ENCODE assay signal across 8 cellular contexts in genomic region chr9:121557581-121558422, GRCh38. TPM values are rescaled to one million over a fixed set of nuclear protein-coding genes. Genes with fewer than 3 reads are reported as not detected.
DNase-seq lines count a peak whose midpoint lies in the region; ATAC-seq and TF ChIP-seq lines count a peak whose summit lies in the region.

No MANE protein-coding gene starts in this region.

- H3K36me3 Mint-ChIP-seq in activated CD4-positive, alpha-beta memory T cell treated with anti-CD3 and anti-CD28 coated beads, Interleukin-2, amount 10 ng/mL, durations not matched to agents 7 days and 5 days (ENCODE audit: low read depth), result no peaks in the 10 kb centered on the region

- H3K27ac ChIP-seq in parathyroid adenoma, result peak overlapping the region; percentile 47

- no peak overlapping the region for H3K4me3 Mint-ChIP-seq in activated CD4-positive, alpha-beta memory T cell treated with anti-CD3 and anti-CD28 coated beads, Interleukin-2, amount 10 ng/mL, durations not matched to agents 7 days and 5 days

- TF ChIP-seq EP300 in Ishikawa (IDR thresholded peaks at IDR 0.05; ENCODE audit: borderline replicate concordance), result no peak

- no peak overlapping the region for H3K27ac Mint-ChIP-seq in activated CD4-positive, alpha-beta memory T cell treated with anti-CD3 and anti-CD28 coated beads, Interleukin-2, amount 10 ng/mL, durations not matched to agents 7 days and 5 days

- H3K4me1 ChIP-seq in parathyroid adenoma, result no peaks in the 10 kb centered on the region

- H3K4me1 Mint-ChIP-seq in activated CD4-positive, alpha-beta memory T cell treated with anti-CD3 and anti-CD28 coated beads, Interleukin-2, amount 10 ng/mL, durations not matched to agents 7 days and 5 days, result peaks cover 14% of the 10 kb centered on the region

- no peak overlapping the region for H3K4me3 ChIP-seq in parathyroid adenoma (ENCODE audit: low read depth, low read length)

- no peak for ATAC-seq in HG03108 (IDR thresholded peaks at IDR 0.05; ENCODE audit: unreplicated experiment)

- H3K27me3 ChIP-seq in parathyroid adenoma (ENCODE audit: control insufficient read depth, insufficient read depth, low read length), result no peaks in the 10 kb centered on the region

- no peak overlapping the region for H3K4me2 ChIP-seq in parathyroid adenoma (ENCODE audit: low read length)

- H3K27me3 Mint-ChIP-seq in activated CD4-positive, alpha-beta memory T cell treated with anti-CD3 and anti-CD28 coated beads, Interleukin-2, amount 10 ng/mL, durations not matched to agents 7 days and 5 days, result peaks cover 8% of the 10 kb centered on the region

- no peak overlapping the region for H3K9ac ChIP-seq in parathyroid adenoma

- peak; percentile 69 for DNase-seq in GM04503 (ENCODE audit: low read depth)
- peak; percentile 37 for DNase-seq in activated CD4-positive, alpha-beta memory T cell treated with anti-CD3 and anti-CD28 coated beads, Interleukin-2, amount 10 ng/mL, durations not matched to agents 7 days and 5 days
- peak in 26 of 42 donors; percentile 22 to 74 (median 49) for DNase-seq in head of caudate nucleus
- no peak for DNase-seq in activated gamma-delta T cell treated with Interleukin-2 at 50 U/mL for 16 hours
- DNase-seq in NCI-H526 (lab: John Stamatoyannopoulos, UW), result no peak

- no peaks in the 10 kb centered on the region for H3K9me3 Mint-ChIP-seq in activated CD4-positive, alpha-beta memory T cell treated with anti-CD3 and anti-CD28 coated beads, Interleukin-2, amount 10 ng/mL, durations not matched to agents 7 days and 5 days

- H3K36me3 ChIP-seq in parathyroid adenoma (ENCODE audit: control insufficient read depth, insufficient read depth, low read length), result no peaks in the 10 kb centered on the region

- intact Hi-C loops in head of caudate nucleus (cut with DNase I), result loop anchor here (10.0 kb wide), 1 partner anchor 47 kb away; no protein-coding TSS in a partner anchor

- no peak overlapping the region for H2AFZ ChIP-seq in parathyroid adenoma

- H3K79me2 ChIP-seq in parathyroid adenoma, result no peaks in the 10 kb centered on the region

- no peaks in the 10 kb centered on the region for H3K9me3 ChIP-seq in parathyroid adenoma (ENCODE audit: control insufficient read depth, low read length)

- CTCF ChIA-PET in activated CD4-positive, alpha-beta memory T cell treated with anti-CD3 and anti-CD28 coated beads, Interleukin-2, amount 10 ng/mL, durations not matched to agents 7 days and 5 days (lab: Charles Lee), result interaction anchor here (4.0 kb wide), 1 partner anchor 12 kb away, joined by 24 read pairs; no protein-coding TSS in a partner anchor

- POLR2A ChIA-PET in activated CD4-positive, alpha-beta memory T cell treated with anti-CD3 and anti-CD28 coated beads, Interleukin-2, amount 10 ng/mL, durations not matched to agents 7 days and 5 days (lab: Charles Lee), result no interaction called here

- TF ChIP-seq CTCF in parathyroid adenoma (IDR thresholded peaks at IDR 0.05), result no peak

- no peak for TF ChIP-seq RAD21 in Ishikawa (IDR thresholded peaks at IDR 0.05; ENCODE audit: low read depth)

TF ChIP-seq in Ishikawa, 13 proteins besides CTCF, POLR2A, EP300 and RAD21:
- TF ChIP-seq, protein P1, sequence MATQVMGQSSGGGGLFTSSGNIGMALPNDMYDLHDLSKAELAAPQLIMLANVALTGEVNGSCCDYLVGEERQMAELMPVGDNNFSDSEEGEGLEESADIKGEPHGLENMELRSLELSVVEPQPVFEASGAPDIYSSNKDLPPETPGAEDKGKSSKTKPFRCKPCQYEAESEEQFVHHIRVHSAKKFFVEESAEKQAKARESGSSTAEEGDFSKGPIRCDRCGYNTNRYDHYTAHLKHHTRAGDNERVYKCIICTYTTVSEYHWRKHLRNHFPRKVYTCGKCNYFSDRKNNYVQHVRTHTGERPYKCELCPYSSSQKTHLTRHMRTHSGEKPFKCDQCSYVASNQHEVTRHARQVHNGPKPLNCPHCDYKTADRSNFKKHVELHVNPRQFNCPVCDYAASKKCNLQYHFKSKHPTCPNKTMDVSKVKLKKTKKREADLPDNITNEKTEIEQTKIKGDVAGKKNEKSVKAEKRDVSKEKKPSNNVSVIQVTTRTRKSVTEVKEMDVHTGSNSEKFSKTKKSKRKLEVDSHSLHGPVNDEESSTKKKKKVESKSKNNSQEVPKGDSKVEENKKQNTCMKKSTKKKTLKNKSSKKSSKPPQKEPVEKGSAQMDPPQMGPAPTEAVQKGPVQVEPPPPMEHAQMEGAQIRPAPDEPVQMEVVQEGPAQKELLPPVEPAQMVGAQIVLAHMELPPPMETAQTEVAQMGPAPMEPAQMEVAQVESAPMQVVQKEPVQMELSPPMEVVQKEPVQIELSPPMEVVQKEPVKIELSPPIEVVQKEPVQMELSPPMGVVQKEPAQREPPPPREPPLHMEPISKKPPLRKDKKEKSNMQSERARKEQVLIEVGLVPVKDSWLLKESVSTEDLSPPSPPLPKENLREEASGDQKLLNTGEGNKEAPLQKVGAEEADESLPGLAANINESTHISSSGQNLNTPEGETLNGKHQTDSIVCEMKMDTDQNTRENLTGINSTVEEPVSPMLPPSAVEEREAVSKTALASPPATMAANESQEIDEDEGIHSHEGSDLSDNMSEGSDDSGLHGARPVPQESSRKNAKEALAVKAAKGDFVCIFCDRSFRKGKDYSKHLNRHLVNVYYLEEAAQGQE (IDR thresholded peaks at IDR 0.05; ENCODE audit: low read depth), result no peak
- TF ChIP-seq, protein P2, sequence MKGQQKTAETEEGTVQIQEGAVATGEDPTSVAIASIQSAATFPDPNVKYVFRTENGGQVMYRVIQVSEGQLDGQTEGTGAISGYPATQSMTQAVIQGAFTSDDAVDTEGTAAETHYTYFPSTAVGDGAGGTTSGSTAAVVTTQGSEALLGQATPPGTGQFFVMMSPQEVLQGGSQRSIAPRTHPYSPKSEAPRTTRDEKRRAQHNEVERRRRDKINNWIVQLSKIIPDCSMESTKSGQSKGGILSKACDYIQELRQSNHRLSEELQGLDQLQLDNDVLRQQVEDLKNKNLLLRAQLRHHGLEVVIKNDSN (IDR thresholded peaks at IDR 0.05), result no peak
- no peak for TF ChIP-seq CREB1 (IDR thresholded peaks at IDR 0.05; ENCODE audit: low read depth)
- 0 out of 2 replicates have a peak, but pooled peaks have one; percentile 7 for TF ChIP-seq NFIC (IDR thresholded peaks at IDR 0.05)
- no peak for TF ChIP-seq FOXM1 (IDR thresholded peaks at IDR 0.05; ENCODE audit: borderline replicate concordance, low read depth)
- peak; percentile 53; the same call in 1 of the 2 replicates for TF ChIP-seq TEAD4 (IDR thresholded peaks at IDR 0.05)
- no peak for TF ChIP-seq TCF12 (IDR thresholded peaks at IDR 0.05; ENCODE audit: low read depth)
- TF ChIP-seq YY1 (IDR thresholded peaks at IDR 0.05; ENCODE audit: low read depth), result no peak
- TF ChIP-seq EGR1 (IDR thresholded peaks at IDR 0.05), result no peak
- TF ChIP-seq TAF1 (IDR thresholded peaks at IDR 0.05; ENCODE audit: low read depth), result no peak
- TF ChIP-seq CEBPB (IDR thresholded peaks at IDR 0.05), result no peak
- TF ChIP-seq, protein P3, sequence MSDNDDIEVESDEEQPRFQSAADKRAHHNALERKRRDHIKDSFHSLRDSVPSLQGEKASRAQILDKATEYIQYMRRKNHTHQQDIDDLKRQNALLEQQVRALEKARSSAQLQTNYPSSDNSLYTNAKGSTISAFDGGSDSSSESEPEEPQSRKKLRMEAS (IDR thresholded peaks at IDR 0.05), result peak; percentile 47; the same call in 1 of the 2 replicates

RNA-seq across cellular contexts. Expression of gene GGTA1, which starts 58.2 kb away (rescaled TPM):
- not detected for total RNA-seq in activated CD4-positive, alpha-beta memory T cell treated with anti-CD3 and anti-CD28 coated beads, Interleukin-2, amount 10 ng/mL, durations not matched to agents 7 days and 5 days

Comparison
In these comparisons a context has a peak if more than half of its experiments do, and no peak if none do; other contexts are left out.
1. DNase-seq: peak in GM04503 (single experiment), activated CD4-positive, alpha-beta memory T cell treated with anti-CD3 and anti-CD28 coated beads, Interleukin-2, amount 10 ng/mL, durations not matched to agents 7 days and 5 days (single experiment) and head of caudate nucleus (26 of 42); none in activated gamma-delta T cell treated with Interleukin-2 at 50 U/mL for 16 hours (single experiment) and NCI-H526 (0 of 2).